Comparison of ENCODE assay signal across 22 cellular contexts in the genomic region with DNA sequence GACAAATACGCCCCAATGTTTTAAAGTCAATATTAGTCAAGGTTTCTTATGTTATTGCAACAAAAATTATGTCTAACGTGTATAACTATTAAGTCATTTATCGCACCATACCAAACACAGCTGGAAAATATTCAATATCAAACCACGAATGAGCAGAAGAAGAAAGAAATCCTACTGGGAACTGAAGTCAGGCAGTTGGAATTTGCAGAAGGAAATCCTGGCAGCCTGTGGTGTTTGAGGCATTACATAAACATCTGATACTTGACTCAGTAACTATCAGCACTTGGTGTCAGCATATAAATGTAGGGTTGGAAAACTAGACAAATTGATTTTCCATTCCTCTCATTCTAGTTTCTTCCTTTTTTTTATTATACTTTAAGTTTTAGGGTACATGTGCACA.
"Had no signal": no experiment of that assay in that cellular context is flagged by ENCODE, and none has a peak within 500 bp of the region (broad histone marks: within the 10 kb centered on the region; RNA-seq: fewer than 3 reads in every experiment).

No MANE protein-coding gene starts in this region.

- H3K4me3 ChIP-seq: Peyer's patch had no signal

- H3K36me3 ChIP-seq: Peyer's patch had no signal

- H3K9me3 ChIP-seq: Peyer's patch had no signal

- DNase-seq: activated B cell treated with CpG ODN at 0.5 μM for 24 hours; activated CD4-positive, alpha-beta T cell treated with anti-CD3 and anti-CD28 coated beads for 1 hour; activated CD4-positive, alpha-beta T cell treated with anti-CD3 and anti-CD28 coated beads, Interleukin-2, amount 10 ng/mL, durations not matched to agents 24 days and 14 days; activated CD4-positive, alpha-beta T cell treated with anti-CD3 and anti-CD28 coated beads, Interleukin-2, amount 50 U/mL, for 48 hours; activated CD8-positive, alpha-beta memory T cell treated with anti-CD3 and anti-CD28 coated beads, Interleukin-2, amount 10 ng/mL, durations not matched to agents 7 days and 5 days; activated effector memory CD4-positive, alpha-beta T cell treated with anti-CD3 and anti-CD28 coated beads, Interleukin-2, amount 50 U/mL, for 16 hours; activated naive CD4-positive, alpha-beta T cell treated with Interleukin-2 at 50 U/mL for 16 hours; activated T-cell treated with anti-CD3 and anti-CD28 coated beads, Interleukin-2, amount 50 U/mL, for 24 hours; amygdala; cerebellar nuclear complex; MM.1S; NCI-H1105; NCI-H1436; NCI-H1694 treated with DMSO at 0.1 percent for 48 hours; NCI-H2029 treated with DMSO at 0.1 percent for 48 hours; NCI-H345; NCI-H510A; NCI-H526 treated with DMSO at 0.1 percent for 48 hours; NCI-H82; Peyer's patch; SHP77; T-helper 9 cell had no signal

- ATAC-seq: activated CD8-positive, alpha-beta memory T cell treated with anti-CD3 and anti-CD28 coated beads, Interleukin-2, amount 10 ng/mL, durations not matched to agents 7 days and 5 days had no signal

- H3K27me3 ChIP-seq: Peyer's patch had no signal
